ENCODE assay signal across 25 cellular contexts in genomic region chr11:39113606-39114005, GRCh38.
"Had no signal": no experiment of that assay in that cellular context is flagged by ENCODE, and none has a peak within 500 bp of the region (broad histone marks: within the 10 kb centered on the region; RNA-seq: fewer than 3 reads in every experiment).

No MANE protein-coding gene starts in this region.

- H3K4me3 Mint-ChIP-seq: dendritic cell treated with granulocyte-macrophage colony-stimulating factor and Interleukin-4, amounts not matched to agents 40 ng/mL and 50 ng/mL, for 4 days; effector memory CD8-positive, alpha-beta T cell; endodermal cell had no signal

- H3K4me3 ChIP-seq: colonic mucosa, coronary artery, dorsolateral prefrontal cortex, esophagus muscularis mucosa, esophagus squamous epithelium, gastrocnemius medialis, gastroesophageal sphincter, heart left ventricle, heart right ventricle had no signal

- DNase-seq: colonic mucosa; cortex of kidney; dermis blood vessel endothelial cell; dorsolateral prefrontal cortex; effector CD4-positive, alpha-beta T cell; effector CD8-positive, alpha-beta T cell; effector memory CD4-positive, alpha-beta T cell; effector memory CD8-positive, alpha-beta T cell; endodermal cell; erythroblast; esophagus squamous epithelium; foreskin fibroblast; foreskin keratinocyte; foreskin melanocyte; gastrocnemius medialis; glutamatergic neuron; head of caudate nucleus; heart left ventricle; heart right ventricle had no signal

- H3K9me3 Mint-ChIP-seq: endodermal cell had no signal

- H3K9me3 ChIP-seq: colonic mucosa, esophagus muscularis mucosa, esophagus squamous epithelium, gastrocnemius medialis, gastroesophageal sphincter, heart left ventricle had no signal

- H3K27me3 ChIP-seq: colonic mucosa, dorsolateral prefrontal cortex, esophagus muscularis mucosa, esophagus squamous epithelium, foreskin keratinocyte, gastrocnemius medialis, gastroesophageal sphincter, heart left ventricle, heart right ventricle had no signal

- H3K27ac ChIP-seq: colonic mucosa, coronary artery, dorsolateral prefrontal cortex, epithelial cell of prostate, esophagus muscularis mucosa, esophagus squamous epithelium, foreskin keratinocyte, gastrocnemius medialis, gastroesophageal sphincter, heart left ventricle, heart right ventricle had no signal

- H3K36me3 ChIP-seq: colonic mucosa, esophagus muscularis mucosa, esophagus squamous epithelium, gastrocnemius medialis, gastroesophageal sphincter, heart left ventricle, heart right ventricle had no signal

- H3K4me1 ChIP-seq: colonic mucosa, esophagus muscularis mucosa, esophagus squamous epithelium, foreskin keratinocyte, gastrocnemius medialis, gastroesophageal sphincter, heart left ventricle, heart right ventricle had no signal

- ATAC-seq: effector memory CD8-positive, alpha-beta T cell; esophagus mucosa; foreskin keratinocyte; gastrocnemius medialis; gastroesophageal sphincter; heart left ventricle; heart right ventricle had no signal

- H3K27ac Mint-ChIP-seq: dendritic cell treated with granulocyte-macrophage colony-stimulating factor and Interleukin-4, amounts not matched to agents 40 ng/mL and 50 ng/mL, for 4 days; effector memory CD8-positive, alpha-beta T cell; endodermal cell had no signal
